ENCODE assay signal across 19 cellular contexts in the genomic region with DNA sequence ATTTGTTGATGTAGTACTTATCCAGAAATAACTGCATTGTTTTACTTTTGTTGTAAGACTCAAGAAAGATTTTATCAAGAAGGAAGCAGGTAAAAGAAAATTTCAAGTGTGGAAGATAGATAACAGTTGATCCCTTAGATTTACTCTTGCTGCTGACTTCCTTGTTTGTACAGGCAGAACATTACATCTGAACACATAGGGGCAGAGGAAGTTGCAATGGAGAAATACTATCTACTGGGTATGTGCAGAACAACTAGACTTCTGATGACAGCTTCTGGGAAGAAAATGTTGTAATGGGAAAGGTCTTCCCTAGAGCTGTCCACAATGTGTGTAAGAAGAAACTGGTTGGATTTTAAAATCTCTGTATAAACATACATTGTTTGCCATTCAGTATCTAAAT.
"Had no signal": no experiment of that assay in that cellular context is flagged by ENCODE, and none has a peak within 500 bp of the region (broad histone marks: within the 10 kb centered on the region; RNA-seq: fewer than 3 reads in every experiment).

No MANE protein-coding gene starts in this region.

- H3K27ac ChIP-seq: dorsolateral prefrontal cortex, foreskin keratinocyte, tibial nerve, vagina, WERI-Rb-1 had no signal

- H3K36me3 ChIP-seq: tibial nerve, vagina, WERI-Rb-1 had no signal

- DNase-seq: activated CD4-positive, alpha-beta T cell treated with anti-CD3 and anti-CD28 coated beads, Interleukin-2, amount 50 U/mL, for 48 hours; activated CD8-positive, alpha-beta memory T cell treated with anti-CD3 and anti-CD28 coated beads, Interleukin-2, amount 10 ng/mL, durations not matched to agents 7 days and 5 days; activated naive CD4-positive, alpha-beta T cell treated with anti-CD3 and anti-CD28 coated beads for 36 hours; activated naive CD8-positive, alpha-beta T cell treated with anti-CD3 and anti-CD28 coated beads, Interleukin-2, amount 50 U/mL, for 24 hours; activated T-cell treated with anti-CD3 and anti-CD28 coated beads, Interleukin-2, amount 50 U/mL, for 1 hour; aorta; dorsolateral prefrontal cortex; kidney glomerular epithelial cell; left ventricle myocardium superior; natural killer cell; retina; stimulated activated CD4-positive, alpha-beta T cell treated with anti-CD3 and anti-CD28 coated beads, Interleukin-15, amount 100 ng/mL, for 24 hours; stimulated activated CD4-positive, alpha-beta T cell treated with anti-CD3 and anti-CD28 coated beads, Interleukin-4, amount 100 ng/mL, for 1 hour; stimulated activated naive B cell treated with anti-CD40 and anti-IgM and Interleukin-4, amounts not matched to agents 10 μg/mL and 1 μg/mL and 100 μg/mL, for 72 hours; T-helper 9 cell; WERI-Rb-1 had no signal

- H3K4me1 ChIP-seq: tibial nerve, vagina had no signal

- H3K4me3 ChIP-seq: dorsolateral prefrontal cortex, tibial nerve, vagina had no signal

- ATAC-seq: activated CD8-positive, alpha-beta memory T cell treated with anti-CD3 and anti-CD28 coated beads, Interleukin-2, amount 10 ng/mL, durations not matched to agents 7 days and 5 days; activated naive CD8-positive, alpha-beta T cell treated with anti-CD3 and anti-CD28 coated beads, Interleukin-2, amount 50 U/mL, for 24 hours; left ventricle myocardium superior; natural killer cell; stimulated activated naive B cell treated with anti-CD40 and anti-IgM and Interleukin-4, amounts not matched to agents 10 μg/mL and 1 μg/mL and 100 μg/mL, for 72 hours had no signal

- H3K9me3 ChIP-seq: tibial nerve, vagina had no signal

- H3K27me3 ChIP-seq: dorsolateral prefrontal cortex, foreskin keratinocyte, tibial nerve, vagina had no signal
